3 cellular contexts compared by ENCODE assay signal in the genomic region with DNA sequence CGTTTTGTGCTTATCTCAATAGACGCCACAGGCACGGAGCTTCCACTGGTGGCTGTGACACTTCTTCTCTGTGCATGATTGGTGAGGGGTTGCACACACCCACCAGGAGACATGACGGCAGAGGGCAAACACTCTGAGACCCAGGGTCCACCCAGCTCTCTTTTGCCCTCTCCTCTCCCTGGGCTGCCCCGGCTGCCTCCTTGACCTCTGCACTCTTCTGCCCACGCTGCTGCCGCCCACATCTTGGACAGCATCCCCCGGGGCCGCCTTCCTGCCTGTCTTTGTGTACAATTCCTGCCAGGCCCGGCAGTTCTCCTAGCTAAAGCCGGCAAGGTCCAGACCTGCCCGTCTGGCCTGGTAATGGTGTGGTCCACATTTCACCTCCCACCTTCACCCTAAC.
TF ChIP-seq lines count a peak whose summit lies in the region.

No MANE protein-coding gene starts in this region.

TF ChIP-seq in HEK293, 187 proteins besides CTCF, POLR2A, EP300 and RAD21:
- TF ChIP-seq SP7 (tag by site-specific recombination; IDR thresholded peaks at IDR 0.05) (no peak), ZNF416 (tag by site-specific recombination; IDR thresholded peaks at IDR 0.05) (no peak), ZNF37A (tag by site-specific recombination; IDR thresholded peaks at IDR 0.05) (no peak), EGR2 (tag by site-specific recombination; IDR thresholded peaks at IDR 0.05; ENCODE audit: low read depth) (peak; percentile 75), ZFHX2 (tag by site-specific recombination; conservative IDR thresholded peaks at IDR 0.05) (peak; percentile 74), ZNF768 (tag by site-specific recombination; IDR thresholded peaks at IDR 0.05) (no peak), ZNF354C (tag by site-specific recombination; IDR thresholded peaks at IDR 0.05; ENCODE audit: borderline replicate concordance, low read depth) (no peak)
- TF ChIP-seq, protein P1, sequence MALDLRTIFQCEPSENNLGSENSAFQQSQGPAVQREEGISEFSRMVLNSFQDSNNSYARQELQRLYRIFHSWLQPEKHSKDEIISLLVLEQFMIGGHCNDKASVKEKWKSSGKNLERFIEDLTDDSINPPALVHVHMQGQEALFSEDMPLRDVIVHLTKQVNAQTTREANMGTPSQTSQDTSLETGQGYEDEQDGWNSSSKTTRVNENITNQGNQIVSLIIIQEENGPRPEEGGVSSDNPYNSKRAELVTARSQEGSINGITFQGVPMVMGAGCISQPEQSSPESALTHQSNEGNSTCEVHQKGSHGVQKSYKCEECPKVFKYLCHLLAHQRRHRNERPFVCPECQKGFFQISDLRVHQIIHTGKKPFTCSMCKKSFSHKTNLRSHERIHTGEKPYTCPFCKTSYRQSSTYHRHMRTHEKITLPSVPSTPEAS (tag by site-specific recombination; IDR thresholded peaks at IDR 0.05), result no peak

TF ChIP-seq in K562, 482 proteins besides CTCF, POLR2A, EP300 and RAD21:
- TF ChIP-seq SRF (CRISPR knock-in tag; IDR thresholded peaks at IDR 0.05) (no peak), MAFK (IDR thresholded peaks at IDR 0.05; ENCODE audit: low read length) (no peak), EGR1 (conservative IDR thresholded peaks at IDR 0.05) (peak; percentile 50)
- TF ChIP-seq, protein P2, sequence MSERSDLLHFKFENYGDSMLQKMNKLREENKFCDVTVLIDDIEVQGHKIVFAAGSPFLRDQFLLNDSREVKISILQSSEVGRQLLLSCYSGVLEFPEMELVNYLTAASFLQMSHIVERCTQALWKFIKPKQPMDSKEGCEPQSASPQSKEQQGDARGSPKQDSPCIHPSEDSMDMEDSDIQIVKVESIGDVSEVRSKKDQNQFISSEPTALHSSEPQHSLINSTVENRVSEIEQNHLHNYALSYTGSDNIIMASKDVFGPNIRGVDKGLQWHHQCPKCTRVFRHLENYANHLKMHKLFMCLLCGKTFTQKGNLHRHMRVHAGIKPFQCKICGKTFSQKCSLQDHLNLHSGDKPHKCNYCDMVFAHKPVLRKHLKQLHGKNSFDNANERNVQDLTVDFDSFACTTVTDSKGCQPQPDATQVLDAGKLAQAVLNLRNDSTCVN (CRISPR knock-in tag; IDR thresholded peaks at IDR 0.05), result no peak

TF ChIP-seq in HepG2, 621 proteins besides CTCF, POLR2A, EP300 and RAD21:
- TF ChIP-seq NR2F6 (IDR thresholded peaks at IDR 0.05) (no peak), NR2F6 (CRISPR knock-in tag; IDR thresholded peaks at IDR 0.05) (0 out of 2 replicates have a peak, but pooled peaks have one; percentile 35), ZNF546 (CRISPR knock-in tag; conservative IDR thresholded peaks at IDR 0.05) (no peak), NR2C2 (CRISPR knock-in tag; IDR thresholded peaks at IDR 0.05; ENCODE audit: borderline replicate concordance) (peak; percentile 30; the same call in 1 of the 2 replicates), SCMH1 (CRISPR knock-in tag; IDR thresholded peaks at IDR 0.05; ENCODE audit: borderline replicate concordance) (no peak), MYC (CRISPR knock-in tag; IDR thresholded peaks at IDR 0.05; ENCODE audit: borderline replicate concordance) (0 out of 2 replicates have a peak, but pooled peaks have one; percentile 28), HNF4A (CRISPR knock-in tag; IDR thresholded peaks at IDR 0.05) (0 out of 2 replicates have a peak, but pooled peaks have one; percentile 21), SALL1 (CRISPR knock-in tag; IDR thresholded peaks at IDR 0.05) (peak; percentile 30; the same call in 1 of the 2 replicates), MEIS2 (CRISPR knock-in tag; IDR thresholded peaks at IDR 0.05) (0 out of 2 replicates have a peak, but pooled peaks have one; percentile 27), NR2F1 (CRISPR knock-in tag; IDR thresholded peaks at IDR 0.05) (0 out of 4 replicates have a peak, but pooled peaks of 1 of the 2 experiments have one; percentile 35), YEATS4 (CRISPR knock-in tag; IDR thresholded peaks at IDR 0.05; ENCODE audit: borderline replicate concordance) (peak; percentile 22; the same call in 1 of the 2 replicates), GLI4 (CRISPR knock-in tag; IDR thresholded peaks at IDR 0.05; ENCODE audit: borderline replicate concordance) (no peak), CCDC6 (CRISPR knock-in tag; IDR thresholded peaks at IDR 0.05) (no peak)
- TF ChIP-seq, protein P3, sequence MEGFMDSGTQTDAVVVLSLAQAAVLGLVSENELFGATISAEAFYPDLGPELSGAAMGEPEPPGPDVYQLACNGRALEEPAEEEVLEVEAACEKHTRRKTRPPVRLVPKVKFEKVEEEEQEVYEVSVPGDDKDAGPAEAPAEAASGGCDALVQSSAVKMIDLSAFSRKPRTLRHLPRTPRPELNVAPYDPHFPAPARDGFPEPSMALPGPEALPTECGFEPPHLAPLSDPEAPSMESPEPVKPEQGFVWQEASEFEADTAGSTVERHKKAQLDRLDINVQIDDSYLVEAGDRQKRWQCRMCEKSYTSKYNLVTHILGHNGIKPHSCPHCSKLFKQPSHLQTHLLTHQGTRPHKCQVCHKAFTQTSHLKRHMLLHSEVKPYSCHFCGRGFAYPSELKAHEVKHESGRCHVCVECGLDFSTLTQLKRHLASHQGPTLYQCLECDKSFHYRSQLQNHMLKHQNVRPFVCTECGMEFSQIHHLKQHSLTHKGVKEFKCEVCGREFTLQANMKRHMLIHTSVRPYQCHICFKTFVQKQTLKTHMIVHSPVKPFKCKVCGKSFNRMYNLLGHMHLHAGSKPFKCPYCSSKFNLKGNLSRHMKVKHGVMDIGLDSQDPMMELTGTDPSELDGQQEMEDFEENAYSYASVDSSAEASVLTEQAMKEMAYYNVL (CRISPR knock-in tag; IDR thresholded peaks at IDR 0.05; ENCODE audit: borderline replicate concordance), result no peak
- TF ChIP-seq, protein P4, sequence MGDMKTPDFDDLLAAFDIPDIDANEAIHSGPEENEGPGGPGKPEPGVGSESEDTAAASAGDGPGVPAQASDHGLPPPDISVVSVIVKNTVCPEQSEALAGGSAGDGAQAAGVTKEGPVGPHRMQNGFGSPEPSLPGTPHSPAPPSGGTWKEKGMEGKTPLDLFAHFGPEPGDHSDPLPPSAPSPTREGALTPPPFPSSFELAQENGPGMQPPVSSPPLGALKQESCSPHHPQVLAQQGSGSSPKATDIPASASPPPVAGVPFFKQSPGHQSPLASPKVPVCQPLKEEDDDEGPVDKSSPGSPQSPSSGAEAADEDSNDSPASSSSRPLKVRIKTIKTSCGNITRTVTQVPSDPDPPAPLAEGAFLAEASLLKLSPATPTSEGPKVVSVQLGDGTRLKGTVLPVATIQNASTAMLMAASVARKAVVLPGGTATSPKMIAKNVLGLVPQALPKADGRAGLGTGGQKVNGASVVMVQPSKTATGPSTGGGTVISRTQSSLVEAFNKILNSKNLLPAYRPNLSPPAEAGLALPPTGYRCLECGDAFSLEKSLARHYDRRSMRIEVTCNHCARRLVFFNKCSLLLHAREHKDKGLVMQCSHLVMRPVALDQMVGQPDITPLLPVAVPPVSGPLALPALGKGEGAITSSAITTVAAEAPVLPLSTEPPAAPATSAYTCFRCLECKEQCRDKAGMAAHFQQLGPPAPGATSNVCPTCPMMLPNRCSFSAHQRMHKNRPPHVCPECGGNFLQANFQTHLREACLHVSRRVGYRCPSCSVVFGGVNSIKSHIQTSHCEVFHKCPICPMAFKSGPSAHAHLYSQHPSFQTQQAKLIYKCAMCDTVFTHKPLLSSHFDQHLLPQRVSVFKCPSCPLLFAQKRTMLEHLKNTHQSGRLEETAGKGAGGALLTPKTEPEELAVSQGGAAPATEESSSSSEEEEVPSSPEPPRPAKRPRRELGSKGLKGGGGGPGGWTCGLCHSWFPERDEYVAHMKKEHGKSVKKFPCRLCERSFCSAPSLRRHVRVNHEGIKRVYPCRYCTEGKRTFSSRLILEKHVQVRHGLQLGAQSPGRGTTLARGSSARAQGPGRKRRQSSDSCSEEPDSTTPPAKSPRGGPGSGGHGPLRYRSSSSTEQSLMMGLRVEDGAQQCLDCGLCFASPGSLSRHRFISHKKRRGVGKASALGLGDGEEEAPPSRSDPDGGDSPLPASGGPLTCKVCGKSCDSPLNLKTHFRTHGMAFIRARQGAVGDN (CRISPR knock-in tag; IDR thresholded peaks at IDR 0.05), result peak; percentile 15; the same call in 1 of the 2 replicates
- TF ChIP-seq, protein P5, sequence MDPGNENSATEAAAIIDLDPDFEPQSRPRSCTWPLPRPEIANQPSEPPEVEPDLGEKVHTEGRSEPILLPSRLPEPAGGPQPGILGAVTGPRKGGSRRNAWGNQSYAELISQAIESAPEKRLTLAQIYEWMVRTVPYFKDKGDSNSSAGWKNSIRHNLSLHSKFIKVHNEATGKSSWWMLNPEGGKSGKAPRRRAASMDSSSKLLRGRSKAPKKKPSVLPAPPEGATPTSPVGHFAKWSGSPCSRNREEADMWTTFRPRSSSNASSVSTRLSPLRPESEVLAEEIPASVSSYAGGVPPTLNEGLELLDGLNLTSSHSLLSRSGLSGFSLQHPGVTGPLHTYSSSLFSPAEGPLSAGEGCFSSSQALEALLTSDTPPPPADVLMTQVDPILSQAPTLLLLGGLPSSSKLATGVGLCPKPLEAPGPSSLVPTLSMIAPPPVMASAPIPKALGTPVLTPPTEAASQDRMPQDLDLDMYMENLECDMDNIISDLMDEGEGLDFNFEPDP (CRISPR knock-in tag; conservative IDR thresholded peaks at IDR 0.05), result no peak
TF ChIP-seq in HepG2: peak in this region for 9.
